Comparison of ENCODE assay signal across 19 cellular contexts in the genomic region with DNA sequence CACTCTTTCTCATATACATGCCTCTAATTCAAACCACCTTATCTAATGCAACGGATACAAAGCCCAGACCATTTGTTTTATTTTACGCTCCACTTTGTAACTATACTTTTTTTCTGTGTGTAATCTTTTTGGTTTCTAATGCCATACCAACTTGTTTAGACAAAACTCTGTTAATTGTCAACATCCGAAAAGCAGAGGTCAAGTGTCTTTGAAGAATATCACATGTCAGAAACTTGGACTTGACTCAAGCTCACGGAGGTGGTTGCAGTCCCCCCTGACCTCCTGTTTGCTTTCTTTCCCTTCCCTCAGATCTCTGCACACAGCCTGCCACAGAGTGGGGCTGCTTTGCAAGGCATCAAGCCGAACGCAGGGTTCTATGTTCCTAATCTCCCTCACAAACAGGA.
DNase-seq lines count a peak whose midpoint lies in the region; ATAC-seq, FAIRE-seq and TF ChIP-seq lines count a peak whose summit lies in the region.
"Had no signal": no experiment of that assay in that cellular context is flagged by ENCODE, and none has a peak within 500 bp of the region (broad histone marks: within the 10 kb centered on the region; RNA-seq: fewer than 3 reads in every experiment).

No MANE protein-coding gene starts in this region.

- no peak overlapping the region for H3K4ac ChIP-seq in H1 (replicated peaks; ENCODE audit: insufficient read length, low read depth, low read length)

- peak; percentile 41 to 57 for TF ChIP-seq RAD21 in H1 (IDR thresholded peaks at IDR 0.05 in 1 of 2, conservative IDR thresholded peaks at IDR 0.05 in 1 of 2; ENCODE audit: low read depth in 2 of 2, low read length in 2 of 2)

- H3K4me3 ChIP-seq in GM23338 = no peak overlapping the region
- no peak overlapping the region for H3K4me3 ChIP-seq in H1 (ENCODE audit: extremely low read depth in 1 of 4, insufficient read depth in 2 of 4, low read depth in 3 of 4, low read length in 4 of 4)
- H3K4me3 ChIP-seq in CD8-positive, alpha-beta T cell (ENCODE audit: low read depth, low read length) = no peak overlapping the region
- no peak overlapping the region for H3K4me3 ChIP-seq in CD4-positive, alpha-beta memory T cell (ENCODE audit: low read length in 2 of 2)
- H3K4me3 ChIP-seq: transverse colon had no signal

- H4K20me1 ChIP-seq in GM23338 (replicated peaks; ENCODE audit: insufficient read depth) = no peaks in the 10 kb centered on the region
- H4K20me1 ChIP-seq in H1 (replicated peaks in 1 of 2; ENCODE audit: control insufficient read depth in 1 of 2, insufficient read depth in 2 of 2, low read length in 2 of 2) = no peaks in the 10 kb centered on the region

- 0 out of 2 replicates have a peak, but pooled peaks cover 4% of the 10 kb centered on the region for H3K9me2 ChIP-seq in GM23338 (ENCODE audit: insufficient read depth)

- H3K36me3 Mint-ChIP-seq in GM23338 (ENCODE audit: low read depth) = no peaks in the 10 kb centered on the region
- H3K36me3 Mint-ChIP-seq in mesothelial cell of epicardium = peaks cover 8% of the 10 kb centered on the region
- H3K36me3 Mint-ChIP-seq in CD8-positive, alpha-beta T cell = no peaks in the 10 kb centered on the region
- H3K36me3 Mint-ChIP-seq in CD4-positive, alpha-beta memory T cell = no peaks in the 10 kb centered on the region

- H3K27ac Mint-ChIP-seq in GM23338 = no peak overlapping the region
- H3K27ac Mint-ChIP-seq in mesothelial cell of epicardium = peak overlapping the region; percentile 86
- no peak overlapping the region for H3K27ac Mint-ChIP-seq in CD8-positive, alpha-beta T cell
- no peak overlapping the region for H3K27ac Mint-ChIP-seq in CD4-positive, alpha-beta memory T cell
- H3K27ac Mint-ChIP-seq: B cell had no signal

- no peak overlapping the region for H4K8ac ChIP-seq in H1 (ENCODE audit: extremely low read depth, insufficient read depth, low read length)

- H3K56ac ChIP-seq in H1 (replicated peaks; ENCODE audit: insufficient read length, low read depth, low read length) = no peak overlapping the region

- no peak overlapping the region for H3K4me2 ChIP-seq in GM23338
- H3K4me2 ChIP-seq in H1 (ENCODE audit: insufficient read depth in 1 of 2, low read depth in 2 of 2, low read length in 2 of 2) = no peak overlapping the region

- H3K14ac ChIP-seq in H1 (ENCODE audit: insufficient read length) = no peak overlapping the region

- no peak for TF ChIP-seq POLR2A in H1 (IDR thresholded peaks at IDR 0.05; ENCODE audit: control extremely low read depth in 1 of 2, low read depth in 2 of 2, low read length in 2 of 2)

- intact Hi-C loops in CD8-positive, alpha-beta T cell (cut with DNase I, micrococcal nuclease) = no loop called here
- intact Hi-C loops in CD4-positive, alpha-beta memory T cell (cut with micrococcal nuclease) = no loop called here

- peaks cover 22% of the 10 kb centered on the region for H3K4me1 Mint-ChIP-seq in GM23338
- H3K4me1 Mint-ChIP-seq in mesothelial cell of epicardium = peaks cover 46% of the 10 kb centered on the region
- peaks cover 2% of the 10 kb centered on the region for H3K4me1 Mint-ChIP-seq in CD8-positive, alpha-beta T cell (ENCODE audit: low read depth)
- peaks cover 0 to 2% (median under 1%) of the 10 kb centered on the region in 4 donors for H3K4me1 Mint-ChIP-seq in CD4-positive, alpha-beta memory T cell
- H3K4me1 Mint-ChIP-seq: B cell had no signal

- H2BK20ac ChIP-seq in H1 (ENCODE audit: low read length) = no peak overlapping the region

- no peak for DNase-seq in GM23338 (ENCODE audit: low spot score)
- peak; percentile 33 for DNase-seq in NCI-H2196 treated with DMSO at 0.1 percent for 48 hours (lab: John Stamatoyannopoulos, UW; ENCODE audit: unreplicated experiment)
- DNase-seq in H1 (ENCODE audit: low read depth in 1 of 2, low spot score in 2 of 2) = peak in 1 of 2 experiments; percentile 31
- no peak for DNase-seq in mesothelial cell of epicardium (ENCODE audit: low spot score in 2 of 2, unreplicated experiment in 2 of 2)
- DNase-seq in COLO829 (ENCODE audit: low spot score) = no peak
- DNase-seq in DMS153 treated with DMSO at 0.1 percent for 48 hours (lab: John Stamatoyannopoulos, UW; ENCODE audit: unreplicated experiment) = no peak
- no peak for DNase-seq in CD8-positive, alpha-beta T cell
- DNase-seq in CD4-positive, alpha-beta memory T cell = no peak
- DNase-seq: activated CD4-positive, alpha-beta T cell treated with anti-CD3 and anti-CD28 coated beads for 4 hours; activated T-cell treated with anti-CD3 and anti-CD28 coated beads for 4 hours; EL; MV-4-11; NCI-H446; T-helper 1 cell; transverse colon had no signal

- H3K4me3 Mint-ChIP-seq in GM23338 = no peak overlapping the region
- peak overlapping the region; percentile 11 for H3K4me3 Mint-ChIP-seq in mesothelial cell of epicardium
- H3K4me3 Mint-ChIP-seq in CD8-positive, alpha-beta T cell = no peak overlapping the region
- H3K4me3 Mint-ChIP-seq in CD4-positive, alpha-beta memory T cell = no peak overlapping the region
- H3K4me3 Mint-ChIP-seq: B cell had no signal

- no peak overlapping the region for H3K23ac ChIP-seq in H1 (ENCODE audit: insufficient read length)

- H3F3A ChIP-seq in GM23338 (replicated peaks; ENCODE audit: low read depth) = no peaks in the 10 kb centered on the region

- H3K9me3 Mint-ChIP-seq in GM23338 (no peaks in the 10 kb centered on the region; the same call in 2 of the 3 replicates), mesothelial cell of epicardium (no peaks in the 10 kb centered on the region)
- no peaks in the 10 kb centered on the region for H3K9me3 Mint-ChIP-seq in CD8-positive, alpha-beta T cell
- peaks cover 0 to 2% (median 0%) of the 10 kb centered on the region in 8 donors for H3K9me3 Mint-ChIP-seq in CD4-positive, alpha-beta memory T cell

- H3K27me3 ChIP-seq in GM23338 (ENCODE audit: insufficient read depth) = no peaks in the 10 kb centered on the region
- no peaks in the 10 kb centered on the region for H3K27me3 ChIP-seq in H1 (replicated peaks in 1 of 4; ENCODE audit: control insufficient read depth in 3 of 4, extremely low read depth in 1 of 4, insufficient read depth in 3 of 4, low read length in 3 of 4)
- no peaks in the 10 kb centered on the region for H3K27me3 ChIP-seq in CD8-positive, alpha-beta T cell (ENCODE audit: insufficient read depth, low read length)
- H3K27me3 ChIP-seq in CD4-positive, alpha-beta memory T cell (ENCODE audit: insufficient read depth, low read length) = no peaks in the 10 kb centered on the region
- H3K27me3 ChIP-seq: transverse colon had no signal

- no peak overlapping the region for H2BK120ac ChIP-seq in H1 (replicated peaks; ENCODE audit: low read depth, low read length)

- TF ChIP-seq CTCF in GM23338 (conservative IDR thresholded peaks at IDR 0.05; ENCODE audit: low read depth in 2 of 2) (peak in 1 of 2 experiments; percentile 42; a peak in 2 of 4 replicates), H1 (IDR thresholded peaks at IDR 0.05; ENCODE audit: control extremely low read depth in 1 of 3, insufficient read depth in 1 of 3, low read depth in 1 of 3, low read length in 3 of 3) (peak in 1 of 3 experiments; percentile 7; a peak in 1 of 4 replicates), mesothelial cell of epicardium (IDR thresholded peaks at IDR 0.05; ENCODE audit: unreplicated experiment) (no peak)
- TF ChIP-seq CTCF in CD8-positive, alpha-beta T cell (IDR thresholded peaks at IDR 0.05) = no peak

- no peaks in the 10 kb centered on the region for H3K9me3 ChIP-seq in H1 (ENCODE audit: insufficient read depth in 2 of 2, low read depth in 1 of 2, low read length in 1 of 2)
- no peaks in the 10 kb centered on the region for H3K9me3 ChIP-seq in CD8-positive, alpha-beta T cell (ENCODE audit: low read length)
- H3K9me3 ChIP-seq in CD4-positive, alpha-beta memory T cell (ENCODE audit: control insufficient read depth in 1 of 2, low read length in 2 of 2) = no peaks in the 10 kb centered on the region
- H3K9me3 ChIP-seq: transverse colon had no signal

- peaks cover 4% of the 10 kb centered on the region; the same call in 1 of the 2 replicates for H3K23me2 ChIP-seq in H1 (ENCODE audit: low read depth, low read length)

- H3K4me1 ChIP-seq in GM23338 (ENCODE audit: insufficient read depth) (no peaks in the 10 kb centered on the region), H1 (replicated peaks in 1 of 4; ENCODE audit: control insufficient read depth in 3 of 4, insufficient read depth in 4 of 4, low read length in 3 of 4) (peaks cover 0 to 7% (median 3%) of the 10 kb centered on the region in 4 experiments; a peak in 5 of 7 replicates)
- no peaks in the 10 kb centered on the region for H3K4me1 ChIP-seq in CD8-positive, alpha-beta T cell (ENCODE audit: insufficient read depth, low read length)
- no peaks in the 10 kb centered on the region for H3K4me1 ChIP-seq in CD4-positive, alpha-beta memory T cell (ENCODE audit: insufficient read depth, low read length)

- 83% methylated on average over 6 of the region's 6 CpGs; no CpG with 5 or more reads in 1 of the 2 experiments for whole genome bisulfite sequencing in H1 (ENCODE audit: extremely low coverage in 1 of 2, insufficient coverage in 1 of 2, insufficient read length in 1 of 2, insufficient replicate concordance in 2 of 2, low coverage in 1 of 2, low lambda C conversion rate in 2 of 2, missing lambda C conversion rate in 1 of 2), 2 experiments

- no peak overlapping the region for H2AK5ac ChIP-seq in H1 (ENCODE audit: low read depth, low read length)

- H3K36me3 ChIP-seq in GM23338 (ENCODE audit: insufficient read depth) (no peaks in the 10 kb centered on the region), H1 (ENCODE audit: control insufficient read depth in 2 of 4, insufficient read depth in 4 of 4, low read length in 3 of 4) (no peaks in the 10 kb centered on the region)
- H3K36me3 ChIP-seq in CD8-positive, alpha-beta T cell (ENCODE audit: insufficient read depth, low read length) = no peaks in the 10 kb centered on the region
- H3K36me3 ChIP-seq in CD4-positive, alpha-beta memory T cell (ENCODE audit: insufficient read depth, low read length) = no peaks in the 10 kb centered on the region
- H3K36me3 ChIP-seq: transverse colon had no signal

- H4K91ac ChIP-seq in H1 (replicated peaks; ENCODE audit: insufficient read length, low read length) = no peak overlapping the region

- peak; percentile 58 for ATAC-seq in GM23338
- no peak for ATAC-seq in CD8-positive, alpha-beta T cell
- ATAC-seq: Panc1 had no signal

- H3K79me2 ChIP-seq in GM23338 (replicated peaks; ENCODE audit: insufficient read depth) (no peaks in the 10 kb centered on the region), H1 (ENCODE audit: control insufficient read depth in 1 of 2, insufficient read depth in 2 of 2, low read length in 2 of 2) (no peaks in the 10 kb centered on the region)
- H3K79me2 ChIP-seq: parathyroid adenoma had no signal

- no peaks in the 10 kb centered on the region for H3K79me1 ChIP-seq in H1 (ENCODE audit: low read depth, low read length)

- no peak overlapping the region for H2BK15ac ChIP-seq in H1 (ENCODE audit: low read length)

- H3K27me3 Mint-ChIP-seq in GM23338 (ENCODE audit: insufficient read depth, low read depth, poor library complexity) (peaks cover 3% of the 10 kb centered on the region), mesothelial cell of epicardium (ENCODE audit: low read depth) (no peaks in the 10 kb centered on the region)
- no peaks in the 10 kb centered on the region for H3K27me3 Mint-ChIP-seq in CD8-positive, alpha-beta T cell (ENCODE audit: low read depth)
- no peaks in the 10 kb centered on the region for H3K27me3 Mint-ChIP-seq in CD4-positive, alpha-beta memory T cell
- H3K27me3 Mint-ChIP-seq: B cell had no signal

- CTCF ChIA-PET in H1 (lab: Charles Lee; ENCODE audit: partially characterized antibody) = interaction anchor here (0.6 to 0.9 kb wide), 2 partner anchors 9 to 238 kb away, joined by 3 to 6 read pairs; no protein-coding TSS in a partner anchor
- CTCF ChIA-PET in CD8-positive, alpha-beta T cell (lab: Charles Lee) = no interaction called here
- CTCF ChIA-PET in CD4-positive, alpha-beta memory T cell (lab: Charles Lee; ENCODE audit: partially characterized antibody) = no interaction called here

- TF ChIP-seq EP300 in H1 (IDR thresholded peaks at IDR 0.05; ENCODE audit: borderline replicate concordance in 1 of 2, low read depth in 2 of 2, low read length in 2 of 2) = no peak

- no peak for FAIRE-seq in H1 (lab: Jason Lieb, UNC)
- FAIRE-seq: GM12891 had no signal

- POLR2A ChIA-PET in H1 (lab: Charles Lee; ENCODE audit: partially characterized antibody) = no interaction called here
- POLR2A ChIA-PET in CD8-positive, alpha-beta T cell (lab: Charles Lee) = no interaction called here
- POLR2A ChIA-PET in CD4-positive, alpha-beta memory T cell (lab: Charles Lee; ENCODE audit: partially characterized antibody) = no interaction called here

- H2BK5ac ChIP-seq in H1 (ENCODE audit: low read depth, low read length) = no peak overlapping the region

- H3K18ac ChIP-seq in H1 (ENCODE audit: extremely low read depth, low read length) = no peak overlapping the region

- H2AFZ ChIP-seq in GM23338 = no peak overlapping the region
- no peak overlapping the region for H2AFZ ChIP-seq in H1 (ENCODE audit: low read length)
- H2AFZ ChIP-seq: parathyroid adenoma had no signal

- no peak overlapping the region for H3K9ac ChIP-seq in H1 (replicated peaks in 1 of 4; ENCODE audit: extremely low read depth in 1 of 4, low read depth in 3 of 4, low read length in 3 of 4)
- H3K9ac ChIP-seq: parathyroid adenoma had no signal

- H4K5ac ChIP-seq in H1 (ENCODE audit: insufficient read length, low read depth, low read length) = no peak overlapping the region

- no peak overlapping the region for H2BK12ac ChIP-seq in H1 (ENCODE audit: low read depth, low read length)

- H3K27ac ChIP-seq in GM23338 (ENCODE audit: low read depth) = no peak overlapping the region
- no peak overlapping the region for H3K27ac ChIP-seq in H1 (ENCODE audit: low read depth, low read length)
- H3K27ac ChIP-seq in CD8-positive, alpha-beta T cell (ENCODE audit: low read depth, low read length) = no peak overlapping the region
- H3K27ac ChIP-seq in CD4-positive, alpha-beta memory T cell (ENCODE audit: low read depth, low read length) = no peak overlapping the region
- H3K27ac ChIP-seq: parathyroid adenoma, transverse colon had no signal
